13 cellular contexts compared by ENCODE assay signal in genomic region chr21:45698493-45698947, GRCh38. TPM values are rescaled to one million over a fixed set of nuclear protein-coding genes. Genes with fewer than 3 reads are reported as not detected.
DNase-seq lines count a peak whose midpoint lies in the region; ATAC-seq and TF ChIP-seq lines count a peak whose summit lies in the region.
"Had no signal": no experiment of that assay in that cellular context is flagged by ENCODE, and none has a peak within 500 bp of the region (broad histone marks: within the 10 kb centered on the region; RNA-seq: fewer than 3 reads in every experiment).

No MANE protein-coding gene starts in this region.

- H3K36me3 Mint-ChIP-seq in activated T-cell treated with anti-CD3 and anti-CD28 coated beads, Interleukin-2, amount 50 U/mL, for 24 hours (ENCODE audit: low read depth) = peaks cover 18% of the 10 kb centered on the region
- H3K36me3 Mint-ChIP-seq: WTC11 had no signal

- no peak overlapping the region for H3K4me3 Mint-ChIP-seq in activated T-cell treated with anti-CD3 and anti-CD28 coated beads, Interleukin-2, amount 50 U/mL, for 24 hours
- H3K4me3 Mint-ChIP-seq: CD4-positive, alpha-beta T cell; endodermal cell; nephron progenitor cell; WTC11 had no signal

- H3K36me3 ChIP-seq in testis (ENCODE audit: low read depth, missing control alignments) = no peaks in the 10 kb centered on the region

- WGBS in testis, 2 donors = 49 to 50% methylated on average over 2 of the region's 2 CpGs

- ATAC-seq in Right ventricle myocardium superior (ENCODE audit: poor library complexity) = peak; percentile 77
- no peak for ATAC-seq in HG03025 (IDR thresholded peaks at IDR 0.05; ENCODE audit: low FRiP score, unreplicated experiment)
- ATAC-seq: WTC11 had no signal

- H3K27me3 ChIP-seq in testis = no peaks in the 10 kb centered on the region

- no peaks in the 10 kb centered on the region for H3K27me3 Mint-ChIP-seq in activated T-cell treated with anti-CD3 and anti-CD28 coated beads, Interleukin-2, amount 50 U/mL, for 24 hours
- H3K27me3 Mint-ChIP-seq: CD4-positive, alpha-beta T cell had no signal

- DNase-seq in activated T-cell treated with anti-CD3 and anti-CD28 coated beads, Interleukin-2, amount 50 U/mL, for 24 hours = no peak
- no peak for DNase-seq in activated T-cell treated with anti-CD3 and anti-CD28 coated beads for 4 hours
- peak; percentile 28 to 38 for DNase-seq in activated T-cell treated with anti-CD3 and anti-CD28 coated beads, Interleukin-2, amount 50 U/mL, for 48 hours
- DNase-seq in Right ventricle myocardium superior = peak; percentile 74
- DNase-seq in testis = peak; percentile 59
- no peak for DNase-seq in erythroblast (lab: John Stamatoyannopoulos, UW)
- no peak for DNase-seq in ureter (ENCODE audit: low spot score)
- DNase-seq: CD4-positive, alpha-beta T cell; endodermal cell; NCI-H2171 treated with DMSO at 0.1 percent for 48 hours; nephron progenitor cell had no signal

- peaks cover 8% of the 10 kb centered on the region for H3K9me3 Mint-ChIP-seq in activated T-cell treated with anti-CD3 and anti-CD28 coated beads, Interleukin-2, amount 50 U/mL, for 24 hours
- H3K9me3 Mint-ChIP-seq: endodermal cell had no signal

- H3K4me1 Mint-ChIP-seq in activated T-cell treated with anti-CD3 and anti-CD28 coated beads, Interleukin-2, amount 50 U/mL, for 24 hours (ENCODE audit: low read depth) = peaks cover 52% of the 10 kb centered on the region
- H3K4me1 Mint-ChIP-seq: endodermal cell, nephron progenitor cell, WTC11 had no signal

- H3K9me3 ChIP-seq in testis = no peaks in the 10 kb centered on the region

- H3K27ac ChIP-seq in testis = no peak overlapping the region

- no peak overlapping the region for H3K4me3 ChIP-seq in testis

- intact Hi-C loops in Right ventricle myocardium superior (cut with DNase I) = no loop called here
- intact Hi-C loops in testis (cut with DNase I; ENCODE audit: low total_unique reads) = no loop called here

- no peak for TF ChIP-seq CTCF in testis (IDR thresholded peaks at IDR 0.05)

- TF ChIP-seq POLR2A in testis (IDR thresholded peaks at IDR 0.05) = no peak
- TF ChIP-seq POLR2A in erythroblast (IDR thresholded peaks at IDR 0.05; ENCODE audit: low read length) = no peak

- no peaks in the 10 kb centered on the region for H3K4me1 ChIP-seq in testis

- peak overlapping the region; percentile 78 for H3K27ac Mint-ChIP-seq in activated T-cell treated with anti-CD3 and anti-CD28 coated beads, Interleukin-2, amount 50 U/mL, for 24 hours
- H3K27ac Mint-ChIP-seq: endodermal cell, nephron progenitor cell, WTC11 had no signal

RNA-seq across cellular contexts. Expression of gene PCBP3, which starts 55.0 kb away (rescaled TPM):
- total RNA-seq in Right ventricle myocardium superior = 2.0 TPM
- total RNA-seq in testis = 10 to 100 TPM; 35.7 to 58.3 TPM
- polyA plus RNA-seq in testis (ENCODE audit: insufficient read depth, low read depth, low replicate concordance) = 38.0 TPM
- total RNA-seq in ureter = 7.1 TPM

Comparison
In these comparisons a context has a peak if more than half of its experiments do, and no peak if none do; other contexts are left out.
1. DNase-seq: peak in activated T-cell treated with anti-CD3 and anti-CD28 coated beads, Interleukin-2, amount 50 U/mL, for 48 hours (2 of 2), Right ventricle myocardium superior (single experiment) and testis (single experiment); none in activated T-cell treated with anti-CD3 and anti-CD28 coated beads, Interleukin-2, amount 50 U/mL, for 24 hours (single experiment), activated T-cell treated with anti-CD3 and anti-CD28 coated beads for 4 hours (single experiment), erythroblast (0 of 2) and ureter (single experiment).